Comparison of ENCODE assay signal across 30 cellular contexts in the genomic region with DNA sequence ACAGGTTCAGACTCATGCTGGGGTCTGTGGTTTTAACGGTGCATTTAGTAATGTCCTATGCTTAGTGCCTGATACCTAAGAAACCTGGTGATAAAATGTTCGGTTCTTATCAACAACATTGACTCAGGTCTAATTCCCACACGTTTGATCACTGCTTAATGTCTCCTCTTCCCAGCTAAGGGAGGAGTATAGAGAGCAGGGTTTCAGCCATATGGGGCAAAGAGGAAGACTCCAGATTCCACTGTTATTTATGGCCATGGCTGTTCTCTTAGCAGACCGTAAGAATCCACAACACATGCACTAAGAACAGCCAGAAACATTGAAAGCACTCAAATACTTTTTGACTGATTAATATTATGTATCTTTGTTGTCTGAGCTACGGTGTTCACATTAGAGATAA.
"Had no signal": no experiment of that assay in that cellular context is flagged by ENCODE, and none has a peak within 500 bp of the region (broad histone marks: within the 10 kb centered on the region; RNA-seq: fewer than 3 reads in every experiment).

No MANE protein-coding gene starts in this region.

- H3K36me3 ChIP-seq: ascending aorta, cardiac muscle cell, MG63, SJSA1 had no signal

- H3K9ac ChIP-seq: SK-N-SH had no signal

- H3K4me2 ChIP-seq: SK-N-SH had no signal

- H3K9me3 Mint-ChIP-seq: activated T-helper 17 cell treated with anti-CD3 and anti-CD28 coated beads, Interleukin-2, amount 50 U/mL, for 72 hours; T-helper 2 cell treated with Interferon-gamma antibody and Interleukin-4, amounts not matched to agents 5 μg/mL and 100 μg/mL, for 36 hours had no signal

- H3K27me3 Mint-ChIP-seq: activated naive CD8-positive, alpha-beta T cell treated with anti-CD3 and anti-CD28 coated beads for 36 hours had no signal

- H3K4me1 ChIP-seq: ascending aorta had no signal

- H3K27ac Mint-ChIP-seq: activated CD4-positive, alpha-beta T cell treated with anti-CD3 and anti-CD28 coated beads, Interleukin-2, amount 10 ng/mL, durations not matched to agents 24 days and 14 days; activated CD8-positive, alpha-beta T cell treated with anti-CD3 and anti-CD28 coated beads for 36 hours; activated naive CD8-positive, alpha-beta T cell treated with anti-CD3 and anti-CD28 coated beads for 36 hours; activated T-cell treated with anti-CD3 and anti-CD28 coated beads, Interleukin-2, amount 50 U/mL, for 72 hours; activated T-helper 17 cell treated with anti-CD3 and anti-CD28 coated beads, Interleukin-2, amount 50 U/mL, for 72 hours; T-helper 1 cell treated with Interleukin-12 subunit alpha and Interleukin-12 subunit beta and Interleukin-4 antibody, amounts not matched to agents 30 μg/mL and 1 μg/mL, for 36 hours; T-helper 2 cell treated with Interferon-gamma antibody and Interleukin-4, amounts not matched to agents 5 μg/mL and 100 μg/mL, for 36 hours had no signal

- H3K9me2 ChIP-seq: SK-N-SH had no signal

- H3K4me3 ChIP-seq: ascending aorta, cardiac muscle cell, MG63, SJSA1 had no signal

- DNase-seq: activated CD4-positive, alpha-beta T cell treated with anti-CD3 and anti-CD28 coated beads, Interleukin-2, amount 10 ng/mL, durations not matched to agents 24 days and 14 days; activated CD4-positive, alpha-beta T cell treated with anti-CD3 and anti-CD28 coated beads, Interleukin-2, amount 50 U/mL, for 4 hours; activated CD8-positive, alpha-beta T cell treated with anti-CD3 and anti-CD28 coated beads for 36 hours; activated effector memory CD4-positive, alpha-beta T cell treated with anti-CD3 and anti-CD28 coated beads, Interleukin-2, amount 50 U/mL, for 16 hours; activated naive CD4-positive, alpha-beta T cell; activated naive CD4-positive, alpha-beta T cell treated with anti-CD3 and anti-CD28 coated beads, Interleukin-2, amount 50 U/mL, for 16 hours; activated naive CD8-positive, alpha-beta T cell treated with anti-CD3 and anti-CD28 coated beads for 36 hours; activated T-cell treated with anti-CD3 and anti-CD28 coated beads, Interleukin-2, amount 50 U/mL, for 1 hour; activated T-cell treated with anti-CD3 and anti-CD28 coated beads, Interleukin-2, amount 50 U/mL, for 72 hours; amygdala; Karpas-422; MG63; NCI-H1048; NCI-H1105 treated with DMSO at 0.1 percent for 48 hours; NCI-H1436; NCI-H1694; NCI-H1930; NCI-H2081 treated with DMSO at 0.1 percent for 48 hours; NCI-H345; NCI-H524 treated with DMSO at 0.1 percent for 48 hours; SHP77; SK-N-SH had no signal

- H3K9me3 ChIP-seq: ascending aorta, SK-N-SH had no signal

- ATAC-seq: activated CD8-positive, alpha-beta T cell treated with anti-CD3 and anti-CD28 coated beads for 36 hours; activated T-cell treated with anti-CD3 and anti-CD28 coated beads, Interleukin-2, amount 50 U/mL, for 72 hours; activated T-helper 17 cell treated with anti-CD3 and anti-CD28 coated beads, Interleukin-2, amount 50 U/mL, for 72 hours; Panc1 had no signal

- H3K27ac ChIP-seq: ascending aorta, cardiac muscle cell, SJSA1 had no signal

- H3K27me3 ChIP-seq: ascending aorta, cardiac muscle cell, MG63, SJSA1 had no signal

- FAIRE-seq: TTC549 had no signal

- H3K4me1 Mint-ChIP-seq: activated T-helper 17 cell treated with anti-CD3 and anti-CD28 coated beads, Interleukin-2, amount 50 U/mL, for 72 hours had no signal

- H3K4me3 Mint-ChIP-seq: activated CD4-positive, alpha-beta T cell treated with anti-CD3 and anti-CD28 coated beads, Interleukin-2, amount 10 ng/mL, durations not matched to agents 24 days and 14 days; activated CD8-positive, alpha-beta T cell treated with anti-CD3 and anti-CD28 coated beads for 36 hours; activated naive CD8-positive, alpha-beta T cell treated with anti-CD3 and anti-CD28 coated beads for 36 hours; activated T-cell treated with anti-CD3 and anti-CD28 coated beads, Interleukin-2, amount 50 U/mL, for 72 hours; activated T-helper 17 cell treated with anti-CD3 and anti-CD28 coated beads, Interleukin-2, amount 50 U/mL, for 72 hours; T-helper 1 cell treated with Interleukin-12 subunit alpha and Interleukin-12 subunit beta and Interleukin-4 antibody, amounts not matched to agents 30 μg/mL and 1 μg/mL, for 36 hours; T-helper 2 cell treated with Interferon-gamma antibody and Interleukin-4, amounts not matched to agents 5 μg/mL and 100 μg/mL, for 36 hours had no signal
